ENCODE assay signal across 1 cellular context in the genomic region with DNA sequence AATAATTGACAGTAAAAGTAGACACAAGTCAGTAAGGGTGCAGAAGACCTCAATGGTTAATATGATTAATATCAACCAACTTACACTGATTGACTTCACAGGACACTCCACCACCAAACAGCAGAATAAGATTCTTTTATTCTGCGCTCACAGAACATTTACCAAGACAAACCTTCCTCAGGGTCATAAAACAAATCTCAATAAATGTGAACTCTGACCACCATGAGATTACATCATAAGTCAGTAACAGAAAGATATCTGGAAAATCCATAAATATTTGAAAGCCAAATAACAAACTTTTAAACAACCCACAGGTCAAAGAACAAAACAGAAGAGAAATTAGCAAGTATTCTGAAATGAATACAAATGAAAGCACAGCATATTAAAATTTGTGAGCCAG.
TF ChIP-seq lines count a peak whose summit lies in the region.

No MANE protein-coding gene starts in this region.

TF ChIP-seq in HepG2, 621 proteins besides CTCF, POLR2A, EP300 and RAD21 (continued from another document):
- TF ChIP-seq, protein P1, sequence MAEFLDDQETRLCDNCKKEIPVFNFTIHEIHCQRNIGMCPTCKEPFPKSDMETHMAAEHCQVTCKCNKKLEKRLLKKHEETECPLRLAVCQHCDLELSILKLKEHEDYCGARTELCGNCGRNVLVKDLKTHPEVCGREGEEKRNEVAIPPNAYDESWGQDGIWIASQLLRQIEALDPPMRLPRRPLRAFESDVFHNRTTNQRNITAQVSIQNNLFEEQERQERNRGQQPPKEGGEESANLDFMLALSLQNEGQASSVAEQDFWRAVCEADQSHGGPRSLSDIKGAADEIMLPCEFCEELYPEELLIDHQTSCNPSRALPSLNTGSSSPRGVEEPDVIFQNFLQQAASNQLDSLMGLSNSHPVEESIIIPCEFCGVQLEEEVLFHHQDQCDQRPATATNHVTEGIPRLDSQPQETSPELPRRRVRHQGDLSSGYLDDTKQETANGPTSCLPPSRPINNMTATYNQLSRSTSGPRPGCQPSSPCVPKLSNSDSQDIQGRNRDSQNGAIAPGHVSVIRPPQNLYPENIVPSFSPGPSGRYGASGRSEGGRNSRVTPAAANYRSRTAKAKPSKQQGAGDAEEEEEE (CRISPR knock-in tag; IDR thresholded peaks at IDR 0.05; ENCODE audit: borderline replicate concordance) = no peak
- TF ChIP-seq RELA (CRISPR knock-in tag; IDR thresholded peaks at IDR 0.05) = no peak
- TF ChIP-seq HHEX (CRISPR knock-in tag; IDR thresholded peaks at IDR 0.05) = no peak
- TF ChIP-seq, protein P2, sequence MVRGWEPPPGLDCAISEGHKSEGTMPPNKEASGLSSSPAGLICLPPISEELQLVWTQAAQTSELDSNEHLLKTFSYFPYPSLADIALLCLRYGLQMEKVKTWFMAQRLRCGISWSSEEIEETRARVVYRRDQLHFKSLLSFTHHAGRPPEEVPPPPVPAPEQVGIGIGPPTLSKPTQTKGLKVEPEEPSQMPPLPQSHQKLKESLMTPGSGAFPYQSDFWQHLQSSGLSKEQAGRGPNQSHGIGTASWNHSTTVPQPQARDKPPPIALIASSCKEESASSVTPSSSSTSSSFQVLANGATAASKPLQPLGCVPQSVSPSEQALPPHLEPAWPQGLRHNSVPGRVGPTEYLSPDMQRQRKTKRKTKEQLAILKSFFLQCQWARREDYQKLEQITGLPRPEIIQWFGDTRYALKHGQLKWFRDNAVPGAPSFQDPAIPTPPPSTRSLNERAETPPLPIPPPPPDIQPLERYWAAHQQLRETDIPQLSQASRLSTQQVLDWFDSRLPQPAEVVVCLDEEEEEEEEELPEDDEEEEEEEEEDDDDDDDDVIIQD (CRISPR knock-in tag; IDR thresholded peaks at IDR 0.05; ENCODE audit: low read depth) = no peak
- TF ChIP-seq, protein P3, sequence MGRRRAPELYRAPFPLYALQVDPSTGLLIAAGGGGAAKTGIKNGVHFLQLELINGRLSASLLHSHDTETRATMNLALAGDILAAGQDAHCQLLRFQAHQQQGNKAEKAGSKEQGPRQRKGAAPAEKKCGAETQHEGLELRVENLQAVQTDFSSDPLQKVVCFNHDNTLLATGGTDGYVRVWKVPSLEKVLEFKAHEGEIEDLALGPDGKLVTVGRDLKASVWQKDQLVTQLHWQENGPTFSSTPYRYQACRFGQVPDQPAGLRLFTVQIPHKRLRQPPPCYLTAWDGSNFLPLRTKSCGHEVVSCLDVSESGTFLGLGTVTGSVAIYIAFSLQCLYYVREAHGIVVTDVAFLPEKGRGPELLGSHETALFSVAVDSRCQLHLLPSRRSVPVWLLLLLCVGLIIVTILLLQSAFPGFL (CRISPR knock-in tag; IDR thresholded peaks at IDR 0.05) = no peak
- no peak for TF ChIP-seq SIN3A (IDR thresholded peaks at IDR 0.05; ENCODE audit: borderline replicate concordance, low read depth, low read length)
- TF ChIP-seq, protein P4, sequence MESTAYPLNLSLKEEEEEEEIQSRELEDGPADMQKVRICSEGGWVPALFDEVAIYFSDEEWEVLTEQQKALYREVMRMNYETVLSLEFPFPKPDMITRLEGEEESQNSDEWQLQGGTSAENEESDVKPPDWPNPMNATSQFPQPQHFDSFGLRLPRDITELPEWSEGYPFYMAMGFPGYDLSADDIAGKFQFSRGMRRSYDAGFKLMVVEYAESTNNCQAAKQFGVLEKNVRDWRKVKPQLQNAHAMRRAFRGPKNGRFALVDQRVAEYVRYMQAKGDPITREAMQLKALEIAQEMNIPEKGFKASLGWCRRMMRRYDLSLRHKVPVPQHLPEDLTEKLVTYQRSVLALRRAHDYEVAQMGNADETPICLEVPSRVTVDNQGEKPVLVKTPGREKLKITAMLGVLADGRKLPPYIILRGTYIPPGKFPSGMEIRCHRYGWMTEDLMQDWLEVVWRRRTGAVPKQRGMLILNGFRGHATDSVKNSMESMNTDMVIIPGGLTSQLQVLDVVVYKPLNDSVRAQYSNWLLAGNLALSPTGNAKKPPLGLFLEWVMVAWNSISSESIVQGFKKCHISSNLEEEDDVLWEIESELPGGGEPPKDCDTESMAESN (CRISPR knock-in tag; conservative IDR thresholded peaks at IDR 0.05) = no peak
TF ChIP-seq in HepG2: peak in this region for 0.
